1 cellular context compared by ENCODE assay signal in the genomic region with DNA sequence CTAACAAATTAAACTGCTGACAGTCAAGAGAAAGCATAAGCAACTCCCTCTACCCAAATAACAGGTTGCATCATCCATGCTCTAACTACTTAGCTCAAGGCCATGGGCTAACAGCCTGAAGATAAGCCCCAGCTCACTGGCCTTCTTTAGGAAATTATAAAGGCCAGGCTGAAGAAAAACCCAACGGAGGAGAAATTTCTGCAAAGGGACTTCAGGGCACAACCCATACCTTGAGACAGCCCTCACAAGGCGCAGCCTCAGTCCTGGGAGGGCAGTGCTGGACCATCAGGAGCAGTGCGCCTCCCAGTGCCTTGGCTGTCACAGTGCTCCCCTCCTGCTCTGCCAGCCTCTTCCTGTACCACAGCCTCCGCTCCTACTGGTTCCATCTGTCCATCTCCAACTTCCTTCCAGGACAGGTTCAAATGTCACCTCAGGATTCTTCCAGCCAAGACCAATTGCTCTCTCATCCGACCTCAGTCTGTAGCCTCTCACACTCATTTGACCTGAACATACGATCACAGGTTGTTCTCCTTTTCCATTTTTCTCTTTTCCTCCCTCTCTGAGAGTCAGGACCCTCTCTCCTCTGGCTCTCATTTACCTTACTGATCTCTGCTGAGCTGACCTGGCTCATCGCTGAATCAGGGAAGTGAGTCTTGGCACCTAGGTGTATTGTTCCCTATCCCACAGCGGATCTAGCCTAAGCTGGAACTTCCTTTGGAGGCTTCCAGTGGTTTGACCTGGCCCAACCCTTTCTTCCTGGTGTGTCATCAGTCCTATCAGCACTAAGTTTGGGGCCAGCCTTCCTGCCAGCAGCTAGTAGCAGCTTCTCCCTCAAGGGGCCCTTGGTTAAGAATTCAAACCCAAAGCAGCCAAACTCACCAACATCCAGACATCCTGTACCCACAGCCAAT.
TF ChIP-seq lines count a peak whose summit lies in the region.

No MANE protein-coding gene starts in this region.

TF ChIP-seq in endothelial cell of umbilical vein, 7 proteins besides CTCF, POLR2A, EP300 and RAD21:
- TF ChIP-seq, protein P1, sequence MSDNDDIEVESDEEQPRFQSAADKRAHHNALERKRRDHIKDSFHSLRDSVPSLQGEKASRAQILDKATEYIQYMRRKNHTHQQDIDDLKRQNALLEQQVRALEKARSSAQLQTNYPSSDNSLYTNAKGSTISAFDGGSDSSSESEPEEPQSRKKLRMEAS (IDR thresholded peaks at IDR 0.05; ENCODE audit: insufficient read depth, insufficient read length) = no peak
- TF ChIP-seq JUN (IDR thresholded peaks at IDR 0.05; ENCODE audit: borderline replicate concordance, insufficient read depth, insufficient read length, low read depth) (no peak), POLR2AphosphoS5 (IDR thresholded peaks at IDR 0.05; ENCODE audit: insufficient read depth, low read depth, low read length) (peak; percentile 69), GATA2 (IDR thresholded peaks at IDR 0.05; ENCODE audit: insufficient read depth, insufficient read length, low read depth, low read length) (peak; percentile 95), FOS (IDR thresholded peaks at IDR 0.05; ENCODE audit: borderline replicate concordance, insufficient read depth, low read length) (peak; percentile 90)
